14 cellular contexts compared by ENCODE assay signal in genomic region chr13:85896516-85897450, GRCh38.
A peak's percentile ranks its signal among the peaks of the same experiment; 100 is the strongest.
DNase-seq lines count a peak whose midpoint lies in the region; ATAC-seq and TF ChIP-seq lines count a peak whose summit lies in the region.
"Had no signal": no experiment of that assay in that cellular context is flagged by ENCODE, and none has a peak within 500 bp of the region (broad histone marks: within the 10 kb centered on the region; RNA-seq: fewer than 3 reads in every experiment).

No MANE protein-coding gene starts in this region.

- H3K9me3 Mint-ChIP-seq in H9: no peaks in the 10 kb centered on the region; a peak in 2 of 5 replicates

- no peak overlapping the region for H2BK5ac ChIP-seq in H9 (ENCODE audit: insufficient read length, low read length)

- no peak overlapping the region for H3K27ac ChIP-seq in AG04450 (ENCODE audit: low read depth, low read length)
- no peak overlapping the region for H3K27ac ChIP-seq in H9 (ENCODE audit: insufficient read length, low read depth, low read length)
- H3K27ac ChIP-seq in RWPE2 (ENCODE audit: poor library complexity, severe bottlenecking): no peak overlapping the region
- no peak overlapping the region for H3K27ac ChIP-seq in psoas muscle
- H3K27ac ChIP-seq: BLaER1, parathyroid adenoma, suprapubic skin had no signal

- H2BK120ac ChIP-seq in H9 (ENCODE audit: low read depth, low read length, poor library complexity, severe bottlenecking): no peak overlapping the region

- no peak overlapping the region for H3K9ac ChIP-seq in H9 (ENCODE audit: extremely low read depth, insufficient read length, low read length)
- H3K9ac ChIP-seq: BLaER1, parathyroid adenoma had no signal

- H3K23ac ChIP-seq in H9 (ENCODE audit: insufficient read length, low read depth, low read length): no peak overlapping the region

- H4K5ac ChIP-seq in H9 (ENCODE audit: insufficient read length, low read depth, low read length): no peak overlapping the region

- H2BK12ac ChIP-seq in H9 (ENCODE audit: insufficient read length, low read depth, low read length): no peak overlapping the region

- H3K27me3 Mint-ChIP-seq in H9 (ENCODE audit: low read depth): no peaks in the 10 kb centered on the region; the same call in 1 of the 2 replicates

- POLR2A ChIA-PET in AG04450 (lab: Yijun Ruan, JAX): no interaction called here

- no peaks in the 10 kb centered on the region for H3K79me1 ChIP-seq in H9 (ENCODE audit: insufficient read depth, low read depth, low read length, poor library complexity, severe bottlenecking)

- H4K20me1 ChIP-seq in H9 (ENCODE audit: control insufficient read depth, insufficient read depth, insufficient read length): no peaks in the 10 kb centered on the region
- H4K20me1 ChIP-seq: BLaER1 had no signal

- H2AK5ac ChIP-seq in H9 (ENCODE audit: insufficient read length, low read length): no peak overlapping the region

- TF ChIP-seq CTCF in AG04450 (IDR thresholded peaks at IDR 0.05; ENCODE audit: low read depth, low read length) (peak; percentile 43), H9 (conservative IDR thresholded peaks at IDR 0.05) (peak; percentile 62), RWPE2 (IDR thresholded peaks at IDR 0.05; ENCODE audit: poor library complexity, severe bottlenecking) (peak; percentile 34), psoas muscle (IDR thresholded peaks at IDR 0.05) (no peak)

- H3K56ac ChIP-seq in H9 (ENCODE audit: insufficient read length, low read depth, low read length): no peak overlapping the region

- intact Hi-C loops in psoas muscle (cut with DNase I): no loop called here

- no peak overlapping the region for H3T11ph ChIP-seq in H9 (ENCODE audit: low read length)

- no peak for DNase-seq in AG04450 (ENCODE audit: low read depth, low spot score)
- peak; percentile 29 for DNase-seq in H9
- DNase-seq in RWPE2 (ENCODE audit: low spot score): no peak
- DNase-seq in iPS DF 4.7 (ENCODE audit: extremely low read depth, low spot score): peak; percentile 2
- no peak for DNase-seq in psoas muscle
- no peak for DNase-seq in HCEC 1CT
- DNase-seq in middle frontal gyrus (ENCODE audit: extremely low spot score, low spot score): no peak
- DNase-seq: activated CD4-positive, CD25-positive, alpha-beta regulatory T cell treated with anti-CD3 and anti-CD28 coated beads, Interleukin-2, amount 50 U/mL, for 72 hours; caudate nucleus; NCI-H1694 treated with DMSO at 0.1 percent for 48 hours had no signal

- H3K4me2 ChIP-seq in H9 (ENCODE audit: insufficient read depth, insufficient read length, low read length): no peak overlapping the region
- H3K4me2 ChIP-seq: BLaER1 had no signal

- H3K9me3 ChIP-seq in AG04450 (ENCODE audit: control insufficient read depth, insufficient read depth, low read length) (no peaks in the 10 kb centered on the region), H9 (ENCODE audit: control insufficient read depth, low read depth, low read length) (no peaks in the 10 kb centered on the region), RWPE2 (ENCODE audit: severe bottlenecking) (no peaks in the 10 kb centered on the region), psoas muscle (peaks cover 3% of the 10 kb centered on the region)
- H3K9me3 ChIP-seq: BLaER1, suprapubic skin had no signal

- H3K14ac ChIP-seq in H9 (ENCODE audit: insufficient read depth, low read length): no peak overlapping the region

- CTCF ChIA-PET in AG04450 (lab: Charles Lee): no interaction called here

- H3K27ac Mint-ChIP-seq in H9: peak overlapping the region in 1 of 3 experiments; percentile 67; a peak in 1 of 7 replicates

- H3K36me3 ChIP-seq in RWPE2 (ENCODE audit: low read depth) (no peaks in the 10 kb centered on the region), psoas muscle (ENCODE audit: insufficient read depth in 1 of 2, low read depth in 1 of 2) (no peaks in the 10 kb centered on the region)
- H3K36me3 ChIP-seq: BLaER1, suprapubic skin had no signal

- no peaks in the 10 kb centered on the region for H3K4me1 Mint-ChIP-seq in H9

- no peak overlapping the region for H2AFZ ChIP-seq in H9 (ENCODE audit: low read length)
- H2AFZ ChIP-seq: parathyroid adenoma had no signal

- H3K27me3 ChIP-seq in AG04450 (ENCODE audit: control insufficient read depth, insufficient read depth, low read length) (no peaks in the 10 kb centered on the region), H9 (ENCODE audit: insufficient read depth, low read length) (no peaks in the 10 kb centered on the region), RWPE2 (ENCODE audit: insufficient read depth, poor library complexity, severe bottlenecking) (no peaks in the 10 kb centered on the region), psoas muscle (ENCODE audit: insufficient read depth in 3 of 3, low read length in 2 of 3) (no peaks in the 10 kb centered on the region)
- H3K27me3 ChIP-seq: BLaER1, suprapubic skin had no signal

- H3K4me3 ChIP-seq in AG04450 (ENCODE audit: low read depth, low read length) (no peak overlapping the region), RWPE2 (ENCODE audit: severe bottlenecking) (no peak overlapping the region), psoas muscle (no peak overlapping the region)
- H3K4me3 ChIP-seq: BLaER1, suprapubic skin had no signal

- H2BK20ac ChIP-seq in H9 (ENCODE audit: low read depth, low read length, poor library complexity, severe bottlenecking): no peak overlapping the region

- H3K4me3 Mint-ChIP-seq in H9: no peak overlapping the region

- H3K4me1 ChIP-seq in H9 (ENCODE audit: insufficient read depth, low read length) (no peaks in the 10 kb centered on the region), RWPE2 (ENCODE audit: insufficient read depth, poor library complexity, severe bottlenecking) (no peaks in the 10 kb centered on the region), psoas muscle (no peaks in the 10 kb centered on the region)
- H3K4me1 ChIP-seq: BLaER1, parathyroid adenoma, suprapubic skin had no signal

- no peak overlapping the region for H2BK15ac ChIP-seq in H9 (ENCODE audit: low read depth, low read length)

- no peak overlapping the region for H3K4ac ChIP-seq in H9 (ENCODE audit: low read depth, low read length)

- no peak overlapping the region for H4K91ac ChIP-seq in H9 (ENCODE audit: insufficient read length, low read depth, low read length)

- ATAC-seq in RWPE2 (ENCODE audit: low read depth) (peak; percentile 65), psoas muscle (no peak), GM21390 (IDR thresholded peaks at IDR 0.05; ENCODE audit: unreplicated experiment) (no peak)

- no peak overlapping the region for H4K8ac ChIP-seq in H9 (replicated peaks; ENCODE audit: insufficient read length, low read depth, low read length)

- no CpG with 5 or more reads among the region's 3 CpGs for WGBS in H9 (ENCODE audit: extremely low coverage, insufficient read length, low lambda C conversion rate)
- 73 to 82% (median 73%) methylated on average over 3 of the region's 3 CpGs for WGBS in psoas muscle, 3 donors

- H3K18ac ChIP-seq in H9 (ENCODE audit: insufficient read length, low read depth, low read length): no peak overlapping the region

- no peaks in the 10 kb centered on the region for H3K36me3 Mint-ChIP-seq in H9 (ENCODE audit: insufficient read depth in 1 of 3, low read depth in 3 of 3)

- no peaks in the 10 kb centered on the region for H3K79me2 ChIP-seq in H9 (ENCODE audit: insufficient read depth, low read length)
- H3K79me2 ChIP-seq: parathyroid adenoma had no signal

- no peaks in the 10 kb centered on the region for H3K23me2 ChIP-seq in H9 (ENCODE audit: insufficient read length, low read depth, low read length, poor library complexity, severe bottlenecking)

Comparison
In these comparisons a context has a peak if more than half of its experiments do, and no peak if none do; other contexts are left out.
1. DNase-seq: peak in H9 (single experiment) and iPS DF 4.7 (single experiment); none in AG04450 (single experiment), RWPE2 (single experiment), psoas muscle (0 of 2), HCEC 1CT (single experiment) and middle frontal gyrus (single experiment).